5 cellular contexts compared by ENCODE assay signal in genomic region chr7:152486968-152487367, GRCh38.
"Had no signal": no experiment of that assay in that cellular context is flagged by ENCODE, and none has a peak within 500 bp of the region (broad histone marks: within the 10 kb centered on the region; RNA-seq: fewer than 3 reads in every experiment).

No MANE protein-coding gene starts in this region.

- H3K9ac ChIP-seq: KMS-11 had no signal

- H3K27ac ChIP-seq: HL-60, KMS-11 had no signal

- FAIRE-seq: HTR-8/SVneo had no signal

- H3K4me2 ChIP-seq: KMS-11 had no signal

- DNase-seq: IMR-90, KG1 had no signal
